In genomic region chr1:24656046-24656445, GRCh38 we compare ENCODE assay signal across 22 cellular contexts. TPM values are rescaled to one million over a fixed set of nuclear protein-coding genes. Genes with fewer than 3 reads are reported as not detected.
DNase-seq lines count a peak whose midpoint lies in the region; ATAC-seq and TF ChIP-seq lines count a peak whose summit lies in the region.
"Had no signal": no experiment of that assay in that cellular context is flagged by ENCODE, and none has a peak within 500 bp of the region (broad histone marks: within the 10 kb centered on the region; RNA-seq: fewer than 3 reads in every experiment).

No MANE protein-coding gene starts in this region.

- peaks cover 52% of the 10 kb centered on the region for H3K4me1 Mint-ChIP-seq in activated CD8-positive, alpha-beta T cell treated with anti-CD3 and anti-CD28 coated beads for 36 hours (ENCODE audit: low read depth)
- H3K4me1 Mint-ChIP-seq in activated CD8-positive, alpha-beta T cell treated with anti-CD3 and anti-CD28 coated beads, Interleukin-2, amount 10 ng/mL, durations not matched to agents 7 days and 5 days (ENCODE audit: low read depth): peaks cover 22% of the 10 kb centered on the region
- H3K4me1 Mint-ChIP-seq in activated CD4-positive, alpha-beta memory T cell treated with anti-CD3 and anti-CD28 coated beads for 36 hours (ENCODE audit: low read depth): peaks cover 37% of the 10 kb centered on the region
- peaks cover 18 to 61% (median 50%) of the 10 kb centered on the region in 7 donors for H3K4me1 Mint-ChIP-seq in naive thymus-derived CD4-positive, alpha-beta T cell
- H3K4me1 Mint-ChIP-seq in activated T-helper 2 cell treated with anti-CD3 and anti-CD28 coated beads, Interferon-gamma antibody, Interleukin-2, Interleukin-4, amounts not matched to agents 10 μg/mL and 5 μg/mL and 100 μg/mL, durations not matched to agents 14 hours and 24 hours and 36 hours (ENCODE audit: low read depth): peaks cover 27% of the 10 kb centered on the region
- H3K4me1 Mint-ChIP-seq: CD14-positive monocyte had no signal

- H3K4me3 Mint-ChIP-seq in activated CD8-positive, alpha-beta T cell treated with anti-CD3 and anti-CD28 coated beads for 36 hours: no peak overlapping the region
- no peak overlapping the region for H3K4me3 Mint-ChIP-seq in activated CD8-positive, alpha-beta T cell treated with anti-CD3 and anti-CD28 coated beads, Interleukin-2, amount 10 ng/mL, durations not matched to agents 7 days and 5 days
- no peak overlapping the region for H3K4me3 Mint-ChIP-seq in activated CD4-positive, alpha-beta memory T cell treated with anti-CD3 and anti-CD28 coated beads for 36 hours
- H3K4me3 Mint-ChIP-seq in naive thymus-derived CD4-positive, alpha-beta T cell: no peak overlapping the region
- no peak overlapping the region for H3K4me3 Mint-ChIP-seq in activated T-helper 2 cell treated with anti-CD3 and anti-CD28 coated beads, Interferon-gamma antibody, Interleukin-2, Interleukin-4, amounts not matched to agents 10 μg/mL and 5 μg/mL and 100 μg/mL, durations not matched to agents 14 hours and 24 hours and 36 hours (ENCODE audit: low read depth)
- H3K4me3 Mint-ChIP-seq: CD14-positive monocyte had no signal

- H3K9me3 Mint-ChIP-seq in activated CD8-positive, alpha-beta T cell treated with anti-CD3 and anti-CD28 coated beads for 36 hours: no peaks in the 10 kb centered on the region
- H3K9me3 Mint-ChIP-seq in activated CD8-positive, alpha-beta T cell treated with anti-CD3 and anti-CD28 coated beads, Interleukin-2, amount 10 ng/mL, durations not matched to agents 7 days and 5 days (ENCODE audit: insufficient read depth): no peaks in the 10 kb centered on the region
- no peaks in the 10 kb centered on the region for H3K9me3 Mint-ChIP-seq in activated CD4-positive, alpha-beta memory T cell treated with anti-CD3 and anti-CD28 coated beads for 36 hours
- no peaks in the 10 kb centered on the region for H3K9me3 Mint-ChIP-seq in naive thymus-derived CD4-positive, alpha-beta T cell
- H3K9me3 Mint-ChIP-seq in activated T-helper 2 cell treated with anti-CD3 and anti-CD28 coated beads, Interferon-gamma antibody, Interleukin-2, Interleukin-4, amounts not matched to agents 10 μg/mL and 5 μg/mL and 100 μg/mL, durations not matched to agents 14 hours and 24 hours and 36 hours: no peaks in the 10 kb centered on the region
- H3K9me3 Mint-ChIP-seq: CD14-positive monocyte had no signal

- H3K9me3 ChIP-seq in HEK293 (ENCODE audit: control insufficient read depth, insufficient read depth, low read depth, low read length) (no peaks in the 10 kb centered on the region), sigmoid colon (no peaks in the 10 kb centered on the region)
- no peaks in the 10 kb centered on the region for H3K9me3 ChIP-seq in naive thymus-derived CD4-positive, alpha-beta T cell (ENCODE audit: control insufficient read depth in 2 of 3, low read length in 3 of 3)

- ATAC-seq in activated CD8-positive, alpha-beta T cell treated with anti-CD3 and anti-CD28 coated beads for 36 hours: no peak
- no peak for ATAC-seq in activated CD8-positive, alpha-beta T cell treated with anti-CD3 and anti-CD28 coated beads, Interleukin-2, amount 10 ng/mL, durations not matched to agents 7 days and 5 days
- no peak for ATAC-seq in naive thymus-derived CD4-positive, alpha-beta T cell
- no peak for ATAC-seq in HG02623 (IDR thresholded peaks at IDR 0.05; ENCODE audit: unreplicated experiment)
- ATAC-seq: PC-3 had no signal

- no peak for TF ChIP-seq CTCF in activated CD8-positive, alpha-beta T cell treated with anti-CD3 and anti-CD28 coated beads for 36 hours (IDR thresholded peaks at IDR 0.05)
- TF ChIP-seq CTCF in HEK293 (tag by site-specific recombination; IDR thresholded peaks at IDR 0.05) (no peak), sigmoid colon (IDR thresholded peaks at IDR 0.05) (no peak)

- 95 to 97% methylated on average over 1 of the region's 1 CpG for WGBS in sigmoid colon, 2 donors

- H3K36me3 ChIP-seq in HEK293 (ENCODE audit: control insufficient read depth in 2 of 2, insufficient read depth in 1 of 2, low read length in 2 of 2) (peaks cover 80 to 99% of the 10 kb centered on the region in 2 experiments), sigmoid colon (peaks cover 46 to 100% (median 74%) of the 10 kb centered on the region in 4 donors)
- peaks cover 48 to 90% (median 63%) of the 10 kb centered on the region in 3 experiments for H3K36me3 ChIP-seq in naive thymus-derived CD4-positive, alpha-beta T cell (ENCODE audit: control insufficient read depth in 2 of 3, insufficient read depth in 3 of 3, low read length in 3 of 3)

- H3K4me3 ChIP-seq in HEK293 (ENCODE audit: low read depth, low read length): no peak overlapping the region
- no peak overlapping the region for H3K4me3 ChIP-seq in naive thymus-derived CD4-positive, alpha-beta T cell (ENCODE audit: low read length)
- H3K4me3 ChIP-seq in sigmoid colon: no peak overlapping the region
- H3K4me3 ChIP-seq: GM23248 had no signal

- H3K27me3 ChIP-seq in naive thymus-derived CD4-positive, alpha-beta T cell (ENCODE audit: control insufficient read depth in 2 of 2, insufficient read depth in 2 of 2, low read length in 2 of 2): no peaks in the 10 kb centered on the region
- no peaks in the 10 kb centered on the region for H3K27me3 ChIP-seq in sigmoid colon

- intact Hi-C loops in activated CD8-positive, alpha-beta T cell treated with anti-CD3 and anti-CD28 coated beads for 36 hours (cut with micrococcal nuclease): no loop called here
- intact Hi-C loops in activated CD4-positive, alpha-beta memory T cell treated with anti-CD3 and anti-CD28 coated beads for 36 hours (cut with micrococcal nuclease): no loop called here
- intact Hi-C loops in naive thymus-derived CD4-positive, alpha-beta T cell (cut with micrococcal nuclease): no loop called here
- intact Hi-C loops in sigmoid colon (cut with DNase I): no loop called here
- intact Hi-C loops in activated T-helper 2 cell treated with anti-CD3 and anti-CD28 coated beads, Interferon-gamma antibody, Interleukin-2, Interleukin-4, amounts not matched to agents 10 μg/mL and 5 μg/mL and 100 μg/mL, durations not matched to agents 14 hours and 24 hours and 36 hours (cut with micrococcal nuclease): no loop called here

- H3K27ac Mint-ChIP-seq in activated CD8-positive, alpha-beta T cell treated with anti-CD3 and anti-CD28 coated beads for 36 hours: peak overlapping the region; percentile 72
- H3K27ac Mint-ChIP-seq in activated CD8-positive, alpha-beta T cell treated with anti-CD3 and anti-CD28 coated beads, Interleukin-2, amount 10 ng/mL, durations not matched to agents 7 days and 5 days: no peak overlapping the region
- peak overlapping the region; percentile 40 for H3K27ac Mint-ChIP-seq in activated CD4-positive, alpha-beta memory T cell treated with anti-CD3 and anti-CD28 coated beads for 36 hours
- peak overlapping the region in 5 of 9 donors; percentile 4 to 79 (median 41) for H3K27ac Mint-ChIP-seq in naive thymus-derived CD4-positive, alpha-beta T cell
- H3K27ac Mint-ChIP-seq in activated T-helper 2 cell treated with anti-CD3 and anti-CD28 coated beads, Interferon-gamma antibody, Interleukin-2, Interleukin-4, amounts not matched to agents 10 μg/mL and 5 μg/mL and 100 μg/mL, durations not matched to agents 14 hours and 24 hours and 36 hours: no peak overlapping the region

- TF ChIP-seq POLR2A in sigmoid colon (IDR thresholded peaks at IDR 0.05): no peak

- H3K36me3 Mint-ChIP-seq in activated CD8-positive, alpha-beta T cell treated with anti-CD3 and anti-CD28 coated beads for 36 hours (ENCODE audit: low read depth): peaks cover 71% of the 10 kb centered on the region
- peaks cover 74% of the 10 kb centered on the region for H3K36me3 Mint-ChIP-seq in activated CD8-positive, alpha-beta T cell treated with anti-CD3 and anti-CD28 coated beads, Interleukin-2, amount 10 ng/mL, durations not matched to agents 7 days and 5 days (ENCODE audit: low read depth)
- H3K36me3 Mint-ChIP-seq in activated CD4-positive, alpha-beta memory T cell treated with anti-CD3 and anti-CD28 coated beads for 36 hours: peaks cover 68% of the 10 kb centered on the region
- peaks cover 3 to 55% (median 36%) of the 10 kb centered on the region in 5 donors for H3K36me3 Mint-ChIP-seq in naive thymus-derived CD4-positive, alpha-beta T cell
- H3K36me3 Mint-ChIP-seq in activated T-helper 2 cell treated with anti-CD3 and anti-CD28 coated beads, Interferon-gamma antibody, Interleukin-2, Interleukin-4, amounts not matched to agents 10 μg/mL and 5 μg/mL and 100 μg/mL, durations not matched to agents 14 hours and 24 hours and 36 hours (ENCODE audit: low read depth): peaks cover 88% of the 10 kb centered on the region

- H3K27ac ChIP-seq in HEK293 (ENCODE audit: extremely low read depth, low read depth, low read length) (no peak overlapping the region), sigmoid colon (no peak overlapping the region)
- no peak overlapping the region for H3K27ac ChIP-seq in naive thymus-derived CD4-positive, alpha-beta T cell (ENCODE audit: low read depth, low read length)
- H3K27ac ChIP-seq: GM23248, KMS-11 had no signal

- DNase-seq in activated CD8-positive, alpha-beta T cell treated with anti-CD3 and anti-CD28 coated beads for 36 hours: no peak
- no peak for DNase-seq in activated CD8-positive, alpha-beta T cell treated with anti-CD3 and anti-CD28 coated beads, Interleukin-2, amount 10 ng/mL, durations not matched to agents 7 days and 5 days
- no peak for DNase-seq in activated CD4-positive, alpha-beta memory T cell treated with anti-CD3 and anti-CD28 coated beads for 36 hours
- DNase-seq in naive thymus-derived CD4-positive, alpha-beta T cell: no peak
- no peak for DNase-seq in sigmoid colon
- DNase-seq in activated T-helper 2 cell treated with anti-CD3 and anti-CD28 coated beads, Interferon-gamma antibody, Interleukin-2, Interleukin-4, amounts not matched to agents 10 μg/mL and 5 μg/mL and 100 μg/mL, durations not matched to agents 14 hours and 24 hours and 36 hours (ENCODE audit: low spot score): no peak
- DNase-seq: AML-193, DMS 273 treated with DMSO at 0.1 percent for 48 hours, DND-41, GM23248, HCEC 1CT, NCI-H1417, NCI-H187 treated with DMSO at 0.1 percent for 48 hours, NCI-H2227 treated with DMSO at 0.1 percent for 48 hours, NCI-H524, PC-3, RPMI8226, SHP77 treated with DMSO at 0.1 percent for 48 hours had no signal

- H3K27me3 Mint-ChIP-seq in activated CD8-positive, alpha-beta T cell treated with anti-CD3 and anti-CD28 coated beads for 36 hours: no peaks in the 10 kb centered on the region
- no peaks in the 10 kb centered on the region for H3K27me3 Mint-ChIP-seq in activated CD8-positive, alpha-beta T cell treated with anti-CD3 and anti-CD28 coated beads, Interleukin-2, amount 10 ng/mL, durations not matched to agents 7 days and 5 days (ENCODE audit: low read depth)
- no peaks in the 10 kb centered on the region for H3K27me3 Mint-ChIP-seq in activated CD4-positive, alpha-beta memory T cell treated with anti-CD3 and anti-CD28 coated beads for 36 hours
- H3K27me3 Mint-ChIP-seq in naive thymus-derived CD4-positive, alpha-beta T cell: no peaks in the 10 kb centered on the region
- H3K27me3 Mint-ChIP-seq in activated T-helper 2 cell treated with anti-CD3 and anti-CD28 coated beads, Interferon-gamma antibody, Interleukin-2, Interleukin-4, amounts not matched to agents 10 μg/mL and 5 μg/mL and 100 μg/mL, durations not matched to agents 14 hours and 24 hours and 36 hours (ENCODE audit: low read depth): no peaks in the 10 kb centered on the region

- POLR2A ChIA-PET in activated CD8-positive, alpha-beta T cell treated with anti-CD3 and anti-CD28 coated beads for 36 hours (lab: Charles Lee): interaction anchor here (0.8 to 1.5 kb wide), 7 partner anchors 8 to 576 kb away, joined by 3 to 5 read pairs (median 4); partner anchors contain the start of genes SRRM1 and SYF2
- POLR2A ChIA-PET in activated CD8-positive, alpha-beta T cell treated with anti-CD3 and anti-CD28 coated beads, Interleukin-2, amount 10 ng/mL, durations not matched to agents 7 days and 5 days (lab: Charles Lee): no interaction called here
- POLR2A ChIA-PET in HEK293 (lab: Yijun Ruan, JAX): interaction anchor here (0.6 to 0.9 kb wide), 2 partner anchors 10 to 92 kb away, joined by 3 read pairs; no protein-coding TSS in a partner anchor
- POLR2A ChIA-PET in activated CD4-positive, alpha-beta memory T cell treated with anti-CD3 and anti-CD28 coated beads for 36 hours (lab: Charles Lee): interaction anchor here (0.5 to 1.0 kb wide), 2 partner anchors 89 to 1110 kb away, joined by 3 read pairs; no protein-coding TSS in a partner anchor
- POLR2A ChIA-PET in naive thymus-derived CD4-positive, alpha-beta T cell (lab: Charles Lee): no interaction called here

- CTCF ChIA-PET in activated CD8-positive, alpha-beta T cell treated with anti-CD3 and anti-CD28 coated beads for 36 hours (lab: Charles Lee): interaction anchor here (0.8 to 3.8 kb wide), 3 partner anchors 33 to 272 kb away, joined by 3 to 15 read pairs (median 7); no protein-coding TSS in a partner anchor
- CTCF ChIA-PET in activated CD8-positive, alpha-beta T cell treated with anti-CD3 and anti-CD28 coated beads, Interleukin-2, amount 10 ng/mL, durations not matched to agents 7 days and 5 days (lab: Charles Lee): interaction anchor here (1.0 to 1.9 kb wide), 5 partner anchors 19 to 456 kb away, joined by 3 to 8 read pairs (median 3); no protein-coding TSS in a partner anchor
- CTCF ChIA-PET in HEK293 (lab: Yijun Ruan, JAX): interaction anchor here (1.2 to 3.1 kb wide), 2 partner anchors 33 to 129 kb away, joined by 3 to 9 read pairs; no protein-coding TSS in a partner anchor
- CTCF ChIA-PET in activated CD4-positive, alpha-beta memory T cell treated with anti-CD3 and anti-CD28 coated beads for 36 hours (lab: Charles Lee): no interaction called here
- CTCF ChIA-PET in naive thymus-derived CD4-positive, alpha-beta T cell (lab: Charles Lee): no interaction called here

- H3K4me1 ChIP-seq in HEK293 (ENCODE audit: control insufficient read depth, insufficient read depth, low read length) (no peaks in the 10 kb centered on the region), sigmoid colon (no peaks in the 10 kb centered on the region)
- H3K4me1 ChIP-seq in naive thymus-derived CD4-positive, alpha-beta T cell (ENCODE audit: control insufficient read depth in 2 of 2, insufficient read depth in 2 of 2, low read length in 2 of 2): peaks cover 0 to 4% of the 10 kb centered on the region in 2 donors

- TF ChIP-seq EP300 in sigmoid colon (IDR thresholded peaks at IDR 0.05): no peak

RNA-seq across cellular contexts. Expression of gene SRRM1, which starts 12.9 kb away (rescaled TPM):
- total RNA-seq in activated CD8-positive, alpha-beta T cell treated with anti-CD3 and anti-CD28 coated beads for 36 hours: 100 to 1,000 TPM; 256 to 263 TPM
- total RNA-seq in activated CD8-positive, alpha-beta T cell treated with anti-CD3 and anti-CD28 coated beads, Interleukin-2, amount 10 ng/mL, durations not matched to agents 7 days and 5 days: 100 to 1,000 TPM; 189 to 207 TPM
- 100 to 1,000 TPM; 225 to 227 TPM for total RNA-seq in activated CD4-positive, alpha-beta memory T cell treated with anti-CD3 and anti-CD28 coated beads for 36 hours
- total RNA-seq in naive thymus-derived CD4-positive, alpha-beta T cell: 100 to 1,000 TPM; 188 to 342 (median 246) TPM
- 100 to 1,000 TPM; 173 to 261 TPM for polyA plus RNA-seq in naive thymus-derived CD4-positive, alpha-beta T cell
- 100 to 1,000 TPM in 1 of 4 donors, 10 to 100 TPM in 3; 81.5 to 171 (median 89.6) TPM for total RNA-seq in sigmoid colon
- polyA plus RNA-seq in sigmoid colon: 10 to 100 TPM; 19.2 to 51.4 (median 21.7) TPM
- total RNA-seq in activated T-helper 2 cell treated with anti-CD3 and anti-CD28 coated beads, Interferon-gamma antibody, Interleukin-2, Interleukin-4, amounts not matched to agents 10 μg/mL and 5 μg/mL and 100 μg/mL, durations not matched to agents 14 hours and 24 hours and 36 hours: 212 and 223 TPM in 2 replicates

Comparison
In these comparisons a context has a peak if more than half of its experiments do, and no peak if none do; other contexts are left out.
1. H3K27ac Mint-ChIP-seq: peak in activated CD8-positive, alpha-beta T cell treated with anti-CD3 and anti-CD28 coated beads for 36 hours (single experiment), activated CD4-positive, alpha-beta memory T cell treated with anti-CD3 and anti-CD28 coated beads for 36 hours (single experiment) and naive thymus-derived CD4-positive, alpha-beta T cell (5 of 9); none in activated CD8-positive, alpha-beta T cell treated with anti-CD3 and anti-CD28 coated beads, Interleukin-2, amount 10 ng/mL, durations not matched to agents 7 days and 5 days (single experiment) and activated T-helper 2 cell treated with anti-CD3 and anti-CD28 coated beads, Interferon-gamma antibody, Interleukin-2, Interleukin-4, amounts not matched to agents 10 μg/mL and 5 μg/mL and 100 μg/mL, durations not matched to agents 14 hours and 24 hours and 36 hours (single experiment).
2. POLR2A ChIA-PET loops: an anchor here in activated CD8-positive, alpha-beta T cell treated with anti-CD3 and anti-CD28 coated beads for 36 hours (0.8 to 1.5 kb wide), HEK293 (0.6 to 0.9 kb wide) and activated CD4-positive, alpha-beta memory T cell treated with anti-CD3 and anti-CD28 coated beads for 36 hours (0.5 to 1.0 kb wide); none called in activated CD8-positive, alpha-beta T cell treated with anti-CD3 and anti-CD28 coated beads, Interleukin-2, amount 10 ng/mL, durations not matched to agents 7 days and 5 days and naive thymus-derived CD4-positive, alpha-beta T cell.
3. CTCF ChIA-PET loops: an anchor here in activated CD8-positive, alpha-beta T cell treated with anti-CD3 and anti-CD28 coated beads for 36 hours (0.8 to 3.8 kb wide), activated CD8-positive, alpha-beta T cell treated with anti-CD3 and anti-CD28 coated beads, Interleukin-2, amount 10 ng/mL, durations not matched to agents 7 days and 5 days (1.0 to 1.9 kb wide) and HEK293 (1.2 to 3.1 kb wide); none called in activated CD4-positive, alpha-beta memory T cell treated with anti-CD3 and anti-CD28 coated beads for 36 hours and naive thymus-derived CD4-positive, alpha-beta T cell.